ENCODE assay signal across 8 cellular contexts in the genomic region with DNA sequence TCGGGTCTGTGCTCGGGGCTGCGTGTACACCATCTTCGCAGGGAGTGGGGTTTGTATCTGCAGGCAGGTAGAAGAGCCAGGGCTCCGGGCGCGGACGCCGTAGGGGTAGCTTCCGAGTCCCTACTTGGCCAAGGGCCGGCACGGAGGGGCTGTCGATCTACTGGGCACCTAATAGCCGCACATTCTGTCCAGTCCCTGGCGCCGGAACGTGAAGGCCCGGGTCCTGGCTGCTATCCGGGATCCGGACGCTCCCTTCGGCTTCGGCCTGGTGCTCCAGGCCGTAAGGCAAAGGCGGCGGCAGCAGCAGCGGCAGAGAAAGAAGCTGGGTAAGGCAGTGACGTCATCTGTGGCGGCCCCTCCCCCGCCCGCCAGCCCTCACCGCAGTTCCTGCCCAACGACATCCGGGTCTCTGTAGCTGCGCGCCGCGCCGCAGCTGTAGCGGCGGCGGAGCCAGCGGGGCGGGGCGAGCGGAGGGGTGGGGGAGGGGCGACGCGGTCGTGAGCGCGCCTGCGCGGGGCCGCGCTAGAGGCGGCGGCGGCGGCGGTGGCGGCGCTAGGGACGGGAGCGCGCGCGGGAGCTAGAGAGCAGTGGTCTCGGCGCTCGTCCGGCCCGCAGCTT. TPM values are rescaled to one million over a fixed set of nuclear protein-coding genes. Genes with fewer than 3 reads are reported as not detected.
DNase-seq lines count a peak whose midpoint lies in the region; TF ChIP-seq lines count a peak whose summit lies in the region.

Gene PPM1A, plus strand, starts transcription at position 525 of the 618 bp plus-strand sequence. CDS start 33,483 bp downstream, outside the sequence.

- peaks cover 15% of the 10 kb centered on the region for H3K4me1 ChIP-seq in effector memory CD4-positive, alpha-beta T cell (ENCODE audit: control insufficient read depth, insufficient read depth, low read length, poor library complexity, severe bottlenecking)

- no peaks in the 10 kb centered on the region for H3K27me3 ChIP-seq in effector memory CD4-positive, alpha-beta T cell (replicated peaks; ENCODE audit: control insufficient read depth, insufficient read depth, low read length, poor library complexity, severe bottlenecking)

- no peaks in the 10 kb centered on the region for H3K36me3 ChIP-seq in effector memory CD4-positive, alpha-beta T cell (ENCODE audit: control insufficient read depth, insufficient read depth, low read length)

- CTCF ChIA-PET in activated CD8-positive, alpha-beta memory T cell treated with anti-CD3 and anti-CD28 coated beads for 36 hours (lab: Charles Lee), result interaction anchor here (1.1 to 2.5 kb wide), 5 partner anchors 19 to 83 kb away, joined by 3 to 10 read pairs (median 4); partner anchors contain the start of gene DHRS7

- peak; percentile 75 for DNase-seq in CMK (ENCODE audit: low read depth)
- DNase-seq in GM20000 (ENCODE audit: low spot score), result peak; percentile 98
- DNase-seq in HS-5 (ENCODE audit: low read depth), result peak; percentile 67
- peak; percentile 92 to 93 for DNase-seq in NOMO-1 (lab: John Stamatoyannopoulos, UW; ENCODE audit: unreplicated experiment in 2 of 2)
- DNase-seq in effector memory CD4-positive, alpha-beta T cell, result peak; percentile 93 to 95 (median 93)
- DNase-seq in medulla oblongata (ENCODE audit: extremely low spot score), result peak; percentile 94
- DNase-seq in stimulated activated CD4-positive, alpha-beta T cell treated with anti-CD3 and anti-CD28 coated beads, TNF-alpha, amount 100 ng/mL, for 48 hours (ENCODE audit: low read depth in 3 of 3), result peak; percentile 88 to 92 (median 91)

- H3K9me3 ChIP-seq in effector memory CD4-positive, alpha-beta T cell (ENCODE audit: control insufficient read depth, low read length), result no peaks in the 10 kb centered on the region

- TF ChIP-seq CTCF in GM20000 (IDR thresholded peaks at IDR 0.05; ENCODE audit: extremely low read depth, missing control alignments), result no peak

- H3K27ac ChIP-seq in effector memory CD4-positive, alpha-beta T cell (ENCODE audit: insufficient read depth, low read length, poor library complexity, severe bottlenecking), result peak within 1 kb of the TSS; percentile 100

- POLR2A ChIA-PET in activated CD8-positive, alpha-beta memory T cell treated with anti-CD3 and anti-CD28 coated beads for 36 hours (lab: Charles Lee), result interaction anchor here (0.6 to 2.5 kb wide), 22 partner anchors 8 to 1951 kb away, joined by 3 to 24 read pairs (median 4); partner anchors contain the start of genes ARID4A, DAAM1, DHRS7 and JKAMP

- H3K4me3 ChIP-seq in effector memory CD4-positive, alpha-beta T cell (ENCODE audit: insufficient read depth, low read depth, low read length, poor library complexity, severe bottlenecking), result peak within 1 kb of the TSS; percentile 79

RNA-seq across cellular contexts. Expression of gene PPM1A, which starts in this region (rescaled TPM):
- total RNA-seq in activated CD8-positive, alpha-beta memory T cell treated with anti-CD3 and anti-CD28 coated beads for 36 hours, result 10 to 100 TPM; 47.3 to 52.6 TPM

Comparison
In these comparisons a context has a peak if more than half of its experiments do, and no peak if none do; other contexts are left out.
1. Peak in every context shown above with its lines: DNase-seq, H3K4me3 ChIP-seq and H3K27ac ChIP-seq.